20 cellular contexts compared by ENCODE assay signal in the genomic region with DNA sequence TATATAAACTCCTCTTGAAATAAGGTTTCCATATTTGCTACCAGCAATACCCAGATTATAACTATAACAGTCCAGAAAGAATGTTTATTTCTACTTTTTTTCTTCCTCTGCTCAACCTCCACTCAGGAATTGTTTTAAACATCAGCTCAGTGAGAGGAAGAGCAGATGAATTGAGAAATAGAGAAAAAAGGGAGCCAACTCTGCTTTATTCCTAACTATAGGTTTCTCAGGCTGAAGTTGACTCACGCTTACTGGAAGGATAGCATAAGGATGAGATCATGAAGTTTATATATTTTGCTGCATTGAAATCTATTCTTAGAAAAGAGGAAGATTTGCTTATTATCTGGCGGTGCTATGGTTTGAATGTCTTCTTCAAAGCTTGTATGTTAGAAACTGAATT.
DNase-seq lines count a peak whose midpoint lies in the region; ATAC-seq and TF ChIP-seq lines count a peak whose summit lies in the region.
"Had no signal": no experiment of that assay in that cellular context is flagged by ENCODE, and none has a peak within 500 bp of the region (broad histone marks: within the 10 kb centered on the region; RNA-seq: fewer than 3 reads in every experiment).

No MANE protein-coding gene starts in this region.

- TF ChIP-seq POLR2A in vagina (IDR thresholded peaks at IDR 0.05): no peak

- H3K4me1 Mint-ChIP-seq in effector memory CD8-positive, alpha-beta T cell (ENCODE audit: low read depth in 2 of 2): no peaks in the 10 kb centered on the region
- H3K4me1 Mint-ChIP-seq: activated CD4-positive, alpha-beta T cell treated with anti-CD3 and anti-CD28 coated beads, Interleukin-2, amount 10 ng/mL, durations not matched to agents 24 days and 14 days; CD8-positive, alpha-beta memory T cell; nephron progenitor cell; T-cell had no signal

- H2AFZ ChIP-seq in PC-3 (ENCODE audit: low read length) (no peak overlapping the region), mesenchymal stem cell (ENCODE audit: low read depth, low read length) (no peak overlapping the region)

- H3K36me3 Mint-ChIP-seq in effector memory CD8-positive, alpha-beta T cell (ENCODE audit: insufficient read depth): peaks cover 3% of the 10 kb centered on the region
- H3K36me3 Mint-ChIP-seq: CD8-positive, alpha-beta memory T cell; T-cell had no signal

- no peaks in the 10 kb centered on the region for H3K27me3 ChIP-seq in PC-3 (ENCODE audit: low read length)
- H3K27me3 ChIP-seq in mesenchymal stem cell (ENCODE audit: control insufficient read depth in 1 of 2, insufficient read depth in 1 of 2, low read length in 2 of 2): no peaks in the 10 kb centered on the region
- no peaks in the 10 kb centered on the region for H3K27me3 ChIP-seq in vagina

- DNase-seq in AG10803 (ENCODE audit: low read depth): peak; percentile 3
- peak; percentile 31 for DNase-seq in PC-3
- peak; percentile 48 for DNase-seq in dedifferentiated amniotic fluid mesenchymal stem cell (ENCODE audit: extremely low spot score)
- DNase-seq in mesenchymal stem cell: peak; percentile 86
- no peak for DNase-seq in vagina (ENCODE audit: extremely low spot score in 2 of 2)
- DNase-seq in effector memory CD8-positive, alpha-beta T cell: no peak
- no peak for DNase-seq in activated CD4-positive, alpha-beta T cell treated with anti-CD3 and anti-CD28 coated beads, Interleukin-2, amount 50 U/mL, for 4 hours
- DNase-seq: activated CD4-positive, alpha-beta T cell treated with anti-CD3 and anti-CD28 coated beads, Interleukin-2, amount 10 ng/mL, durations not matched to agents 24 days and 14 days; cortex of kidney; DMS79; NCI-H1092 treated with DMSO at 0.1 percent for 48 hours; NCI-H2081; NCI-H510A treated with DMSO at 0.1 percent for 48 hours; nephron progenitor cell; stimulated activated CD4-positive, alpha-beta T cell treated with anti-CD3 and anti-CD28 coated beads, Interleukin-12 subunit alpha, Interleukin-12 subunit beta, amount 100 ng/mL, for 4 hours; T-cell had no signal

- H4K91ac ChIP-seq in mesenchymal stem cell (ENCODE audit: low read length): no peak overlapping the region

- no peaks in the 10 kb centered on the region for H3K79me2 ChIP-seq in PC-3 (ENCODE audit: low read length)

- H3K4ac ChIP-seq in mesenchymal stem cell (ENCODE audit: low read depth in 1 of 2, low read length in 2 of 2): no peak overlapping the region

- H3K4me3 Mint-ChIP-seq in effector memory CD8-positive, alpha-beta T cell: no peak overlapping the region
- H3K4me3 Mint-ChIP-seq: activated CD4-positive, alpha-beta T cell treated with anti-CD3 and anti-CD28 coated beads, Interleukin-2, amount 10 ng/mL, durations not matched to agents 24 days and 14 days; CD8-positive, alpha-beta memory T cell; nephron progenitor cell; T-cell had no signal

- intact Hi-C loops in PC-3 (cut with micrococcal nuclease) (no loop called here), vagina (cut with DNase I) (no loop called here)

- H3F3A ChIP-seq in PC-3 (ENCODE audit: low read length, unreplicated experiment): no peaks in the 10 kb centered on the region

- no peaks in the 10 kb centered on the region for H3K27me3 Mint-ChIP-seq in effector memory CD8-positive, alpha-beta T cell
- H3K27me3 Mint-ChIP-seq: activated CD4-positive, alpha-beta T cell treated with anti-CD3 and anti-CD28 coated beads, Interleukin-2, amount 10 ng/mL, durations not matched to agents 24 days and 14 days; CD8-positive, alpha-beta memory T cell; T-cell had no signal

- ATAC-seq in PC-3 (peak; percentile 64; the same call in 1 of the 2 replicates), HG03442 (IDR thresholded peaks at IDR 0.05; ENCODE audit: unreplicated experiment) (no peak)
- no peak for ATAC-seq in effector memory CD8-positive, alpha-beta T cell (replicated peaks)
- ATAC-seq: left lobe of liver, T-cell had no signal

- H4K20me1 ChIP-seq in PC-3 (ENCODE audit: low read length): no peaks in the 10 kb centered on the region

- H3K9ac ChIP-seq in PC-3 (ENCODE audit: low read length) (no peak overlapping the region), mesenchymal stem cell (ENCODE audit: low read length) (no peak overlapping the region)

- no peak overlapping the region for H3K23ac ChIP-seq in mesenchymal stem cell (ENCODE audit: low read length in 2 of 2)

- no peak overlapping the region for H3K14ac ChIP-seq in mesenchymal stem cell (ENCODE audit: low read length in 2 of 2)

- no peak overlapping the region for H3K27ac Mint-ChIP-seq in effector memory CD8-positive, alpha-beta T cell
- H3K27ac Mint-ChIP-seq: activated CD4-positive, alpha-beta T cell treated with anti-CD3 and anti-CD28 coated beads, Interleukin-2, amount 10 ng/mL, durations not matched to agents 24 days and 14 days; CD8-positive, alpha-beta memory T cell; nephron progenitor cell; T-cell had no signal

- no peaks in the 10 kb centered on the region for H3K9me3 ChIP-seq in PC-3 (ENCODE audit: low read length)
- no peaks in the 10 kb centered on the region for H3K9me3 ChIP-seq in mesenchymal stem cell (ENCODE audit: control insufficient read depth, low read length)
- H3K9me3 ChIP-seq in vagina: no peaks in the 10 kb centered on the region
- H3K9me3 ChIP-seq: thoracic aorta had no signal

- H2AK5ac ChIP-seq in mesenchymal stem cell (ENCODE audit: low read length, severe bottlenecking): no peak overlapping the region

- no peaks in the 10 kb centered on the region for H3K79me1 ChIP-seq in mesenchymal stem cell (replicated peaks; ENCODE audit: low read length, poor library complexity, severe bottlenecking)

- H3K4me2 ChIP-seq in PC-3 (ENCODE audit: low read length) (no peak overlapping the region; the same call in 1 of the 2 replicates), mesenchymal stem cell (ENCODE audit: low read length, poor library complexity, severe bottlenecking) (no peak overlapping the region)

- BruUV-seq in PC-3 (replicated peaks; lab: Mats Ljungman, UMichigan): no TSS peak

- H3K27ac ChIP-seq in PC-3 (ENCODE audit: low read length) (peak overlapping the region; percentile 32; the same call in 1 of the 2 replicates), mesenchymal stem cell (ENCODE audit: low read length, poor library complexity, severe bottlenecking) (peak overlapping the region; percentile 31), vagina (no peak overlapping the region)
- H3K27ac ChIP-seq: thoracic aorta had no signal

- H2BK5ac ChIP-seq in mesenchymal stem cell (ENCODE audit: low read depth, low read length, poor library complexity, severe bottlenecking): no peak overlapping the region

- WGBS in mesenchymal stem cell: 37% methylated on average over 2 of the region's 2 CpGs

- peaks cover 6 to 16% of the 10 kb centered on the region in 2 donors for H3K9me3 Mint-ChIP-seq in effector memory CD8-positive, alpha-beta T cell
- H3K9me3 Mint-ChIP-seq: nephron progenitor cell had no signal

- H2BK120ac ChIP-seq in mesenchymal stem cell (ENCODE audit: low read depth, low read length): no peak overlapping the region

- TF ChIP-seq CTCF in AG10803 (conservative IDR thresholded peaks at IDR 0.05; ENCODE audit: low read length): no peak
- TF ChIP-seq CTCF in PC-3 (conservative IDR thresholded peaks at IDR 0.05; ENCODE audit: low read depth, low read length): no peak
- TF ChIP-seq CTCF in vagina (IDR thresholded peaks at IDR 0.05): no peak

- CTCF ChIA-PET in PC-3 (lab: Charles Lee): no interaction called here

- H4K8ac ChIP-seq in mesenchymal stem cell (ENCODE audit: low read length): no peak overlapping the region

- H3K4me3 ChIP-seq in AG10803 (ENCODE audit: low read length) (no peak overlapping the region), PC-3 (ENCODE audit: low read length) (no peak overlapping the region), mesenchymal stem cell (ENCODE audit: insufficient read depth in 1 of 2, low read depth in 1 of 2, low read length in 2 of 2) (no peak overlapping the region), vagina (no peak overlapping the region)
- H3K4me3 ChIP-seq: thoracic aorta had no signal

- no peaks in the 10 kb centered on the region; the same call in 1 of the 2 replicates for H3K4me1 ChIP-seq in PC-3 (ENCODE audit: insufficient read depth, low read length)
- peaks cover 4% of the 10 kb centered on the region for H3K4me1 ChIP-seq in mesenchymal stem cell (ENCODE audit: control insufficient read depth, insufficient read depth, low read depth, low read length)
- no peaks in the 10 kb centered on the region for H3K4me1 ChIP-seq in vagina

- no peak overlapping the region for H3K18ac ChIP-seq in mesenchymal stem cell (ENCODE audit: low read depth in 1 of 2, low read length in 2 of 2)

- POLR2A ChIA-PET in PC-3 (lab: Charles Lee; ENCODE audit: unreplicated experiment): no interaction called here

- H2BK15ac ChIP-seq in mesenchymal stem cell (ENCODE audit: low read depth, poor library complexity, severe bottlenecking): no peak overlapping the region

- H2BK12ac ChIP-seq in mesenchymal stem cell (ENCODE audit: low read length in 2 of 2): no peak overlapping the region

- H3K36me3 ChIP-seq in PC-3 (ENCODE audit: low read depth, low read length) (no peaks in the 10 kb centered on the region), mesenchymal stem cell (ENCODE audit: control insufficient read depth in 1 of 2, insufficient read depth in 2 of 2, low read depth in 1 of 2, low read length in 2 of 2) (no peaks in the 10 kb centered on the region), vagina (no peaks in the 10 kb centered on the region)
- H3K36me3 ChIP-seq: thoracic aorta had no signal

- no peaks in the 10 kb centered on the region for H3K9me2 ChIP-seq in PC-3 (replicated peaks; ENCODE audit: low read length)

Comparison
In these comparisons a context has a peak if more than half of its experiments do, and no peak if none do; other contexts are left out.
1. DNase-seq: peak in AG10803 (single experiment), PC-3 (single experiment), dedifferentiated amniotic fluid mesenchymal stem cell (single experiment) and mesenchymal stem cell (single experiment); none in vagina (0 of 2), effector memory CD8-positive, alpha-beta T cell (0 of 3) and activated CD4-positive, alpha-beta T cell treated with anti-CD3 and anti-CD28 coated beads, Interleukin-2, amount 50 U/mL, for 4 hours (0 of 2).